ENCODE assay signal across 9 cellular contexts in genomic region chr17:57406131-57406980, GRCh38.
DNase-seq lines count a peak whose midpoint lies in the region; ATAC-seq and TF ChIP-seq lines count a peak whose summit lies in the region.
"Had no signal": no experiment of that assay in that cellular context is flagged by ENCODE, and none has a peak within 500 bp of the region (broad histone marks: within the 10 kb centered on the region; RNA-seq: fewer than 3 reads in every experiment).

No MANE protein-coding gene starts in this region.

- no peak for TF ChIP-seq POLR2A in IMR-90 (IDR thresholded peaks at IDR 0.05; ENCODE audit: low read depth, low read length)

- H4K8ac ChIP-seq in IMR-90 (ENCODE audit: low read depth in 2 of 2, low read length in 2 of 2), result peak overlapping the region in 1 of 2 experiments; percentile 18; a peak in 1 of 4 replicates

- H4K20me1 ChIP-seq in IMR-90 (ENCODE audit: insufficient read depth, low read length), result peaks cover 3% of the 10 kb centered on the region; the same call in 1 of the 2 replicates

- in situ Hi-C loops in IMR-90 (cut with MboI; ENCODE audit: low sequenced_read_pairs), result no loop called here

- H4K91ac ChIP-seq in IMR-90 (ENCODE audit: insufficient read depth, low read depth, low read length), result peak overlapping the region; percentile 11

- H2AFZ ChIP-seq in IMR-90 (replicated peaks; ENCODE audit: low read length, poor library complexity), result no peak overlapping the region

- H3K56ac ChIP-seq in IMR-90 (ENCODE audit: extremely low read depth, insufficient read depth, low read length), result no peak overlapping the region

- CTCF ChIA-PET in BJ (lab: Yijun Ruan, JAX), result interaction anchor here (1.0 to 2.9 kb wide), 2 partner anchors 163 to 265 kb away, joined by 4 to 12 read pairs; no protein-coding TSS in a partner anchor
- CTCF ChIA-PET in IMR-90 (lab: Yijun Ruan, JAX), result no interaction called here

- H3K36me3 ChIP-seq in BJ (ENCODE audit: control insufficient read depth, insufficient read depth, low read length) (no peaks in the 10 kb centered on the region), IMR-90 (ENCODE audit: control insufficient read depth, insufficient read depth, low read length) (peaks cover 8% of the 10 kb centered on the region; the same call in 1 of the 2 replicates), BE2C (peaks cover 35% of the 10 kb centered on the region)

- H3K27me3 ChIP-seq in BJ (ENCODE audit: control insufficient read depth, insufficient read depth, low read length) (no peaks in the 10 kb centered on the region), IMR-90 (ENCODE audit: control insufficient read depth, insufficient read depth, low read length) (no peaks in the 10 kb centered on the region), BE2C (no peaks in the 10 kb centered on the region)

- peak overlapping the region; percentile 23 for H3K14ac ChIP-seq in IMR-90 (replicated peaks; ENCODE audit: low read depth, low read length)

- H3K4me1 ChIP-seq in IMR-90 (ENCODE audit: control insufficient read depth, insufficient read depth, low read length), result peaks cover 12% of the 10 kb centered on the region
- H3K4me1 ChIP-seq in BE2C, result no peaks in the 10 kb centered on the region; the same call in none of the 2 replicates

- H3K79me1 ChIP-seq in IMR-90 (ENCODE audit: low read depth in 1 of 2, low read length in 2 of 2), result peaks cover 10 to 20% of the 10 kb centered on the region in 2 experiments; a peak in 3 of 4 replicates

- H3K18ac ChIP-seq in IMR-90 (ENCODE audit: low read depth, low read length), result peak overlapping the region; percentile 36

- no peak overlapping the region for H3K9ac ChIP-seq in IMR-90 (ENCODE audit: low read depth, low read length)

- no peak overlapping the region for H2BK5ac ChIP-seq in IMR-90 (ENCODE audit: low read depth, low read length, poor library complexity, severe bottlenecking)

- ATAC-seq in IMR-90 (ENCODE audit: low read depth), result peak; percentile 46; the same call in 1 of the 2 replicates
- ATAC-seq: GM12878 had no signal

- TF ChIP-seq CTCF in BJ (IDR thresholded peaks at IDR 0.05; ENCODE audit: insufficient read depth, low read depth, low read length) (no peak), IMR-90 (conservative IDR thresholded peaks at IDR 0.05; ENCODE audit: low read depth, low read length) (no peak), BE2C (IDR thresholded peaks at IDR 0.05; ENCODE audit: low read depth, low read length) (no peak)

- H2BK120ac ChIP-seq in IMR-90 (ENCODE audit: low read depth, low read length), result peak overlapping the region; percentile 7; the same call in 1 of the 2 replicates

- peak overlapping the region; percentile 38 for H4K5ac ChIP-seq in IMR-90 (ENCODE audit: low read depth, low read length)

- no peak overlapping the region for H3K4me2 ChIP-seq in IMR-90 (ENCODE audit: low read depth, low read length)

- peak; percentile 84 for DNase-seq in BJ (ENCODE audit: low read depth)
- DNase-seq in IMR-90, result peak; percentile 44
- peak; percentile 27 for DNase-seq in middle frontal gyrus (ENCODE audit: extremely low spot score, low spot score)
- no peak for DNase-seq in SHP77 treated with DMSO at 0.1 percent for 48 hours (lab: John Stamatoyannopoulos, UW)
- DNase-seq in BE2C, result no peak
- DNase-seq in DMS 273 treated with DMSO at 0.1 percent for 48 hours (lab: John Stamatoyannopoulos, UW), result no peak
- no peak for DNase-seq in stimulated activated CD4-positive, alpha-beta T cell treated with anti-CD3 and anti-CD28 coated beads, Interleukin-12 subunit alpha, Interleukin-12 subunit beta, amount 100 ng/mL, for 4 hours

- peak overlapping the region; percentile 78 for H2BK20ac ChIP-seq in IMR-90 (ENCODE audit: low read depth, low read length)

- peak overlapping the region; percentile 1; the same call in 1 of the 2 replicates for H3K23ac ChIP-seq in IMR-90 (ENCODE audit: low read depth, low read length)

- BruUV-seq in IMR-90 (replicated peaks; lab: Mats Ljungman, UMichigan), result no TSS peak

- no peak overlapping the region for H3K27ac ChIP-seq in IMR-90 (ENCODE audit: insufficient read depth, low read length)
- peak overlapping the region; percentile 81 for H3K27ac ChIP-seq in cingulate gyrus (ENCODE audit: low read depth, low read length)

- H2BK15ac ChIP-seq in IMR-90 (ENCODE audit: low read depth, low read length), result 0 out of 3 replicates have a peak overlapping the region, but pooled peaks have one; percentile 44

- peak overlapping the region; percentile 54 for H3K4ac ChIP-seq in IMR-90 (ENCODE audit: low read depth, low read length)

- POLR2A ChIA-PET in BJ (lab: Charles Lee), result no interaction called here
- POLR2A ChIA-PET in IMR-90 (lab: Charles Lee; ENCODE audit: unreplicated experiment), result interaction anchor here (0.6 kb wide), 1 partner anchor 18 kb away, joined by 8 read pairs; no protein-coding TSS in a partner anchor

- WGBS in IMR-90 (ENCODE audit: extremely low coverage in 2 of 2, insufficient read length in 1 of 2), 2 experiments, result 77% methylated on average over 5 of the region's 25 CpGs; no CpG with 5 or more reads in 1 of the 2 experiments

- intact Hi-C loops in IMR-90 (cut with micrococcal nuclease), result loop anchor here (2.0 kb wide), 1 partner anchor 36 kb away; no protein-coding TSS in a partner anchor

- dilution Hi-C loops in IMR-90 (cut with HindIII; ENCODE audit: low sequenced_read_pairs, unreplicated experiment), result no loop called here

- TF ChIP-seq RAD21 in IMR-90 (IDR thresholded peaks at IDR 0.05; ENCODE audit: low read length), result no peak

- peak overlapping the region; percentile 38; the same call in 1 of the 2 replicates for H2AK5ac ChIP-seq in IMR-90 (ENCODE audit: low read depth, low read length)

- H3K4me3 ChIP-seq in BJ (ENCODE audit: low read depth, low read length) (no peak overlapping the region), IMR-90 (ENCODE audit: insufficient read depth, low read depth, low read length) (no peak overlapping the region), BE2C (ENCODE audit: low read depth, low read length) (no peak overlapping the region)
- H3K4me3 ChIP-seq: GM12878 had no signal

- H3K9me1 ChIP-seq in IMR-90 (ENCODE audit: insufficient read depth, low read length), result peaks cover 14% of the 10 kb centered on the region

- no peak overlapping the region for H2AK9ac ChIP-seq in IMR-90 (replicated peaks; ENCODE audit: low read depth, low read length, poor library complexity)

- H3K9me3 ChIP-seq in IMR-90 (ENCODE audit: control insufficient read depth, insufficient read depth, low read length), result no peaks in the 10 kb centered on the region
- H3K9me3 ChIP-seq in BE2C, result no peaks in the 10 kb centered on the region

TF ChIP-seq in IMR-90, 13 proteins besides CTCF, POLR2A, EP300 and RAD21:
- TF ChIP-seq RCOR1 (IDR thresholded peaks at IDR 0.05; ENCODE audit: insufficient replicate concordance, low read length) (no peak), NFE2L2 (IDR thresholded peaks at IDR 0.05; ENCODE audit: low read depth, low read length) (peak; percentile 62), SMC3 (IDR thresholded peaks at IDR 0.05; ENCODE audit: low read depth, low read length) (no peak), MAFK (IDR thresholded peaks at IDR 0.05; ENCODE audit: low read depth, low read length) (no peak)
TF ChIP-seq in IMR-90: peak in this region for 1.

Comparison
In these comparisons a context has a peak if more than half of its experiments do, and no peak if none do; other contexts are left out.
1. DNase-seq: peak in BJ (single experiment), IMR-90 (single experiment) and middle frontal gyrus (single experiment); none in SHP77 treated with DMSO at 0.1 percent for 48 hours (single experiment), BE2C (single experiment), DMS 273 treated with DMSO at 0.1 percent for 48 hours (single experiment) and stimulated activated CD4-positive, alpha-beta T cell treated with anti-CD3 and anti-CD28 coated beads, Interleukin-12 subunit alpha, Interleukin-12 subunit beta, amount 100 ng/mL, for 4 hours (single experiment).